ENCODE assay signal across 16 cellular contexts in genomic region chr2:120625865-120626560, GRCh38.
A peak's percentile ranks its signal among the peaks of the same experiment; 100 is the strongest.
DNase-seq lines count a peak whose midpoint lies in the region; ATAC-seq, FAIRE-seq and TF ChIP-seq lines count a peak whose summit lies in the region.
"Had no signal": no experiment of that assay in that cellular context is flagged by ENCODE, and none has a peak within 500 bp of the region (broad histone marks: within the 10 kb centered on the region; RNA-seq: fewer than 3 reads in every experiment).

No MANE protein-coding gene starts in this region.

- peaks cover 11 to 16% of the 10 kb centered on the region in 2 donors for H3K4me1 ChIP-seq in thoracic aorta (ENCODE audit: control insufficient read depth in 1 of 2, low read depth in 2 of 2)
- H3K4me1 ChIP-seq: tibial nerve had no signal

- peak overlapping the region in 1 of 2 donors; percentile 40 for H3K27ac ChIP-seq in thoracic aorta
- H3K27ac ChIP-seq: left ventricle myocardium inferior, tibial nerve had no signal

- no peaks in the 10 kb centered on the region for H3K36me3 ChIP-seq in thoracic aorta
- H3K36me3 ChIP-seq: left ventricle myocardium inferior, tibial nerve had no signal

- no peak for FAIRE-seq in RCC 7860 (lab: Jason Lieb, UNC)

- no peaks in the 10 kb centered on the region for H3K27me3 ChIP-seq in thoracic aorta (replicated peaks; ENCODE audit: insufficient read depth)
- H3K27me3 ChIP-seq: tibial nerve had no signal

- H3K4me3 ChIP-seq in thoracic aorta, result no peak overlapping the region
- H3K4me3 ChIP-seq: left ventricle myocardium inferior, tibial nerve had no signal

- no peaks in the 10 kb centered on the region for H3K9me3 ChIP-seq in thoracic aorta

- no peak for TF ChIP-seq CTCF in thoracic aorta (IDR thresholded peaks at IDR 0.05)

- peak; percentile 71 for ATAC-seq in thoracic aorta (ENCODE audit: insufficient number of reproducible peaks, low FRiP score, low read depth)
- ATAC-seq in HG02938 (IDR thresholded peaks at IDR 0.05; ENCODE audit: unreplicated experiment), result no peak
- ATAC-seq: activated CD4-positive, alpha-beta T cell treated with anti-CD3 and anti-CD28 coated beads for 36 hours had no signal

- DNase-seq in DMS79 treated with DMSO at 0.1 percent for 48 hours (lab: John Stamatoyannopoulos, UW), result peak; percentile 23
- DNase-seq in DMS79 (lab: John Stamatoyannopoulos, UW), result no peak
- peak; percentile 29 for DNase-seq in RCC 7860 (ENCODE audit: low spot score)
- DNase-seq in kidney glomerular epithelial cell (lab: John Stamatoyannopoulos, UW), result peak; percentile 88
- peak; percentile 45 for DNase-seq in thoracic aorta (ENCODE audit: low spot score)
- no peak for DNase-seq in GOT3 (lab: John Stamatoyannopoulos, UW)
- DNase-seq in iPS-NIHi7 (ENCODE audit: extremely low spot score), result no peak
- DNase-seq: 8988T; activated CD4-positive, alpha-beta T cell treated with anti-CD3 and anti-CD28 coated beads for 36 hours; anterior cingulate cortex; effector CD8-positive, alpha-beta T cell; left ventricle myocardium inferior; NK-92 treated with Interleukin-12 subunit alpha and Interleukin-12 subunit beta, amount 100 ng/mL, for 24 hours; stimulated activated CD4-positive, alpha-beta T cell treated with anti-CD3 and anti-CD28 coated beads, Interleukin-12 subunit alpha, Interleukin-12 subunit beta, amount 100 ng/mL, for 4 hours had no signal

Comparison
In these comparisons a context has a peak if more than half of its experiments do, and no peak if none do; other contexts are left out.
1. DNase-seq: peak in DMS79 treated with DMSO at 0.1 percent for 48 hours (single experiment), RCC 7860 (single experiment), kidney glomerular epithelial cell (single experiment) and thoracic aorta (single experiment); none in DMS79 (single experiment), GOT3 (single experiment) and iPS-NIHi7 (single experiment).